ENCODE assay signal across 11 cellular contexts in genomic region chr16:72938426-72939164, GRCh38.
A peak's percentile ranks its signal among the peaks of the same experiment; 100 is the strongest.
DNase-seq lines count a peak whose midpoint lies in the region; ATAC-seq, FAIRE-seq and TF ChIP-seq lines count a peak whose summit lies in the region.
"Had no signal": no experiment of that assay in that cellular context is flagged by ENCODE, and none has a peak within 500 bp of the region (broad histone marks: within the 10 kb centered on the region; RNA-seq: fewer than 3 reads in every experiment).

No MANE protein-coding gene starts in this region.

- intact Hi-C loops in pancreas (cut with DNase I), result no loop called here

- DNase-seq in AG10803 (ENCODE audit: low read depth), result peak; percentile 91
- peak; percentile 85 for DNase-seq in RPMI7951 (ENCODE audit: low read depth)
- peak in 4 of 6 donors; percentile 64 to 75 (median 69) for DNase-seq in pancreas
- no peak for DNase-seq in T-helper 17 cell
- no peak for DNase-seq in OCI-M2 (lab: John Stamatoyannopoulos, UW; ENCODE audit: unreplicated experiment)
- DNase-seq: stimulated activated CD4-positive, alpha-beta T cell treated with anti-CD3 and anti-CD28 coated beads, Interleukin-1b, Interleukin-23, amount 100 ng/mL, for 48 hours had no signal

- ATAC-seq in gastroesophageal sphincter (peak; percentile 95), pancreas (peak; percentile 77 to 85 (median 81)), T-helper 17 cell (no peak), GM21619 (IDR thresholded peaks at IDR 0.05; ENCODE audit: unreplicated experiment) (no peak), HG02884 (IDR thresholded peaks at IDR 0.05; ENCODE audit: unreplicated experiment) (no peak)

- no peaks in the 10 kb centered on the region for H3K36me3 Mint-ChIP-seq in T-helper 17 cell (ENCODE audit: low read depth)

- H3K27ac ChIP-seq in gastroesophageal sphincter (peak overlapping the region; percentile 43 to 83 (median 72)), pancreas (peak overlapping the region in 1 of 4 donors; percentile 29)
- H3K27ac ChIP-seq: SK-N-MC had no signal

- H3K4me3 ChIP-seq in AG10803 (ENCODE audit: low read length) (peak overlapping the region; percentile 47), gastroesophageal sphincter (no peak overlapping the region), pancreas (no peak overlapping the region)
- H3K4me3 ChIP-seq: SK-N-MC had no signal

- H3K9me3 ChIP-seq in gastroesophageal sphincter (no peaks in the 10 kb centered on the region), pancreas (no peaks in the 10 kb centered on the region), T-helper 17 cell (ENCODE audit: control insufficient read depth, low read length, poor library complexity, severe bottlenecking) (no peaks in the 10 kb centered on the region)

- no peak for TF ChIP-seq EP300 in gastroesophageal sphincter (IDR thresholded peaks at IDR 0.05)

- TF ChIP-seq CTCF in AG10803 (conservative IDR thresholded peaks at IDR 0.05; ENCODE audit: low read length) (no peak), gastroesophageal sphincter (IDR thresholded peaks at IDR 0.05) (no peak), pancreas (IDR thresholded peaks at IDR 0.05) (no peak)

- H3K4me3 Mint-ChIP-seq in T-helper 17 cell, result no peak overlapping the region

- TF ChIP-seq POLR2A in gastroesophageal sphincter (IDR thresholded peaks at IDR 0.05), result no peak

- H3K4me1 ChIP-seq in gastroesophageal sphincter, result peaks cover 0 to 51% (median 16%) of the 10 kb centered on the region in 3 donors
- peaks cover 11 to 24% (median 24%) of the 10 kb centered on the region in 3 donors for H3K4me1 ChIP-seq in pancreas

- peaks cover 2% of the 10 kb centered on the region for H3K4me1 Mint-ChIP-seq in T-helper 17 cell

- FAIRE-seq in pancreas (lab: Jason Lieb, UNC), result no peak
- FAIRE-seq: G401.6 had no signal

- H3K36me3 ChIP-seq in gastroesophageal sphincter (no peaks in the 10 kb centered on the region), pancreas (no peaks in the 10 kb centered on the region)

- H3K27me3 ChIP-seq in gastroesophageal sphincter (no peaks in the 10 kb centered on the region), pancreas (no peaks in the 10 kb centered on the region)

- H3K27ac Mint-ChIP-seq in T-helper 17 cell, result no peak overlapping the region

- 43 to 47% methylated on average over 14 of the region's 19 CpGs for WGBS in gastroesophageal sphincter (ENCODE audit: low coverage in 1 of 2), 2 donors
- 67% methylated on average over 19 of the region's 19 CpGs for WGBS in pancreas, 2 donors

- peaks cover 13% of the 10 kb centered on the region for H3K27me3 Mint-ChIP-seq in T-helper 17 cell

Comparison
In these comparisons a context has a peak if more than half of its experiments do, and no peak if none do; other contexts are left out.
1. DNase-seq: peak in AG10803 (single experiment), RPMI7951 (single experiment) and pancreas (4 of 6); none in T-helper 17 cell (0 of 3) and OCI-M2 (single experiment).
2. ATAC-seq: peak in gastroesophageal sphincter (single experiment) and pancreas (4 of 4); none in T-helper 17 cell (single experiment), GM21619 (single experiment) and HG02884 (single experiment).